3 cellular contexts compared by ENCODE assay signal in genomic region chr12:131121705-131122405, GRCh38.
A peak's percentile ranks its signal among the peaks of the same experiment; 100 is the strongest.
TF ChIP-seq lines count a peak whose summit lies in the region.

No MANE protein-coding gene starts in this region.

TF ChIP-seq in GM23338, 12 proteins besides CTCF, POLR2A, EP300 and RAD21 (continued from another document and continues in another):
- TF ChIP-seq ETS1 (IDR thresholded peaks at IDR 0.05) (no peak), REST (IDR thresholded peaks at IDR 0.05; ENCODE audit: unreplicated experiment) (no peak), STAT1 (IDR thresholded peaks at IDR 0.05; ENCODE audit: unreplicated experiment) (no peak), ZNF331 (CRISPR knock-in tag; IDR thresholded peaks at IDR 0.05; ENCODE audit: low read depth) (no peak)

TF ChIP-seq in WTC11, 78 proteins besides CTCF, POLR2A, EP300 and RAD21 (continued from another document):
- TF ChIP-seq ZSCAN18 (CRISPR knock-in tag; IDR thresholded peaks at IDR 0.05): no peak
- no peak for TF ChIP-seq ZNF423 (CRISPR knock-in tag; IDR thresholded peaks at IDR 0.05)
- no peak for TF ChIP-seq ATF3 (CRISPR knock-in tag; conservative IDR thresholded peaks at IDR 0.05)
- TF ChIP-seq TCF7 (CRISPR knock-in tag; IDR thresholded peaks at IDR 0.05; ENCODE audit: low read depth): no peak
- TF ChIP-seq NR2C2 (CRISPR knock-in tag; IDR thresholded peaks at IDR 0.05): no peak
- TF ChIP-seq USF2 (CRISPR knock-in tag; IDR thresholded peaks at IDR 0.05): peak; percentile 76
- TF ChIP-seq CBFB (CRISPR knock-in tag; IDR thresholded peaks at IDR 0.05; ENCODE audit: low read depth): no peak
- TF ChIP-seq ZBTB43 (CRISPR knock-in tag; IDR thresholded peaks at IDR 0.05): no peak
- peak; percentile 67 for TF ChIP-seq USF1 (CRISPR knock-in tag; IDR thresholded peaks at IDR 0.05)
- TF ChIP-seq CDX4 (CRISPR knock-in tag; IDR thresholded peaks at IDR 0.05; ENCODE audit: borderline replicate concordance): no peak
- TF ChIP-seq ZNF232 (CRISPR knock-in tag; IDR thresholded peaks at IDR 0.05): no peak

TF ChIP-seq in SK-N-SH, 30 proteins besides CTCF, POLR2A, EP300 and RAD21 (continued from another document):
- no peak for TF ChIP-seq ZBTB33 (IDR thresholded peaks at IDR 0.05; ENCODE audit: borderline replicate concordance, low read depth)
- no peak for TF ChIP-seq PBX3 (IDR thresholded peaks at IDR 0.05)
- no peak for TF ChIP-seq FOXJ3 (CRISPR knock-in tag; IDR thresholded peaks at IDR 0.05)
- no peak for TF ChIP-seq GABPA (IDR thresholded peaks at IDR 0.05; ENCODE audit: low read depth)
- TF ChIP-seq CHD2 (IDR thresholded peaks at IDR 0.05; ENCODE audit: low read length, partially characterized antibody): no peak
- TF ChIP-seq REST (IDR thresholded peaks at IDR 0.05; ENCODE audit: low read depth, low read length): no peak
- TF ChIP-seq MAX (IDR thresholded peaks at IDR 0.05; ENCODE audit: low read depth): no peak
